1 cellular context compared by ENCODE assay signal in the genomic region with DNA sequence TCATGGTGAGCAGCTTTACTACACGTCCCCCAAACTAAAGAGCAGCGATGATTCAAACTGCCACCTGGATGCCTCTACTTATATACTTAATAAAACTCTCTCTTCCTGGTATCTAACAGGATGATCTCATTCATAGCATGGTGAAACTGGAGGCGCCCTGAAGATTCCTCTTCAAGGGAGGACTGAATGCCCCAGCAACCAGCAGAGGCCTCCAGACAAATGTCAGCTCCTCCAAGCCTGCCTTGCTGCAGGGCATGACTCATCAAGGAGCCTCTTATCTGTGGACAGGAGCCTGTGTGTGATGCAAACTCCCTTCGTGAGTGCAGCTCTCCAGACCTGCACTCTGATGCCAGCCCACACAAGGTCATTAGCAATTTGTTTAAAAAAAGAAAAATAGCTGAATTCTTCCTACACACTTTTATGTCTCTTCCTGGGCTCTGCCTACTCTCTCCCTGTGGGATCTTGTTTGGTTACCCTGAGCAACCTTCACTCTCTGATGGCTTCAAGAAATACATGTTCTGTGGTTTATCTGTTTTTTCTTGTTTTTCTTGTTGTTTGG.
TF ChIP-seq lines count a peak whose summit lies in the region.

No MANE protein-coding gene starts in this region.

TF ChIP-seq in K562, 482 proteins besides CTCF, POLR2A, EP300 and RAD21 (continued from another document and continues in another):
- no peak for TF ChIP-seq ZBTB9 (CRISPR knock-in tag; IDR thresholded peaks at IDR 0.05)
- TF ChIP-seq, protein P1, sequence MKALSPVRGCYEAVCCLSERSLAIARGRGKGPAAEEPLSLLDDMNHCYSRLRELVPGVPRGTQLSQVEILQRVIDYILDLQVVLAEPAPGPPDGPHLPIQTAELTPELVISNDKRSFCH (CRISPR knock-in tag; IDR thresholded peaks at IDR 0.05), result no peak
- TF ChIP-seq, protein P1 (tag; IDR thresholded peaks at IDR 0.05), result peak; percentile 51; the same call in 1 of the 2 replicates
- no peak for TF ChIP-seq ZNF561 (CRISPR knock-in tag; conservative IDR thresholded peaks at IDR 0.05)
- TF ChIP-seq ZNF77 (CRISPR knock-in tag; IDR thresholded peaks at IDR 0.05), result no peak
- TF ChIP-seq DIDO1 (tag; IDR thresholded peaks at IDR 0.05; ENCODE audit: low read depth), result no peak
- no peak for TF ChIP-seq RBM22 (IDR thresholded peaks at IDR 0.05; ENCODE audit: low read depth, low read length, poor library complexity, severe bottlenecking)
- no peak for TF ChIP-seq GTF2E2 (tag; IDR thresholded peaks at IDR 0.05)
- TF ChIP-seq, protein P2, sequence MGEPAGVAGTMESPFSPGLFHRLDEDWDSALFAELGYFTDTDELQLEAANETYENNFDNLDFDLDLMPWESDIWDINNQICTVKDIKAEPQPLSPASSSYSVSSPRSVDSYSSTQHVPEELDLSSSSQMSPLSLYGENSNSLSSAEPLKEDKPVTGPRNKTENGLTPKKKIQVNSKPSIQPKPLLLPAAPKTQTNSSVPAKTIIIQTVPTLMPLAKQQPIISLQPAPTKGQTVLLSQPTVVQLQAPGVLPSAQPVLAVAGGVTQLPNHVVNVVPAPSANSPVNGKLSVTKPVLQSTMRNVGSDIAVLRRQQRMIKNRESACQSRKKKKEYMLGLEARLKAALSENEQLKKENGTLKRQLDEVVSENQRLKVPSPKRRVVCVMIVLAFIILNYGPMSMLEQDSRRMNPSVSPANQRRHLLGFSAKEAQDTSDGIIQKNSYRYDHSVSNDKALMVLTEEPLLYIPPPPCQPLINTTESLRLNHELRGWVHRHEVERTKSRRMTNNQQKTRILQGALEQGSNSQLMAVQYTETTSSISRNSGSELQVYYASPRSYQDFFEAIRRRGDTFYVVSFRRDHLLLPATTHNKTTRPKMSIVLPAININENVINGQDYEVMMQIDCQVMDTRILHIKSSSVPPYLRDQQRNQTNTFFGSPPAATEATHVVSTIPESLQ (CRISPR knock-in tag; IDR thresholded peaks at IDR 0.05), result no peak
- TF ChIP-seq RB1 (IDR thresholded peaks at IDR 0.05; ENCODE audit: low read depth), result no peak
- TF ChIP-seq, protein P3, sequence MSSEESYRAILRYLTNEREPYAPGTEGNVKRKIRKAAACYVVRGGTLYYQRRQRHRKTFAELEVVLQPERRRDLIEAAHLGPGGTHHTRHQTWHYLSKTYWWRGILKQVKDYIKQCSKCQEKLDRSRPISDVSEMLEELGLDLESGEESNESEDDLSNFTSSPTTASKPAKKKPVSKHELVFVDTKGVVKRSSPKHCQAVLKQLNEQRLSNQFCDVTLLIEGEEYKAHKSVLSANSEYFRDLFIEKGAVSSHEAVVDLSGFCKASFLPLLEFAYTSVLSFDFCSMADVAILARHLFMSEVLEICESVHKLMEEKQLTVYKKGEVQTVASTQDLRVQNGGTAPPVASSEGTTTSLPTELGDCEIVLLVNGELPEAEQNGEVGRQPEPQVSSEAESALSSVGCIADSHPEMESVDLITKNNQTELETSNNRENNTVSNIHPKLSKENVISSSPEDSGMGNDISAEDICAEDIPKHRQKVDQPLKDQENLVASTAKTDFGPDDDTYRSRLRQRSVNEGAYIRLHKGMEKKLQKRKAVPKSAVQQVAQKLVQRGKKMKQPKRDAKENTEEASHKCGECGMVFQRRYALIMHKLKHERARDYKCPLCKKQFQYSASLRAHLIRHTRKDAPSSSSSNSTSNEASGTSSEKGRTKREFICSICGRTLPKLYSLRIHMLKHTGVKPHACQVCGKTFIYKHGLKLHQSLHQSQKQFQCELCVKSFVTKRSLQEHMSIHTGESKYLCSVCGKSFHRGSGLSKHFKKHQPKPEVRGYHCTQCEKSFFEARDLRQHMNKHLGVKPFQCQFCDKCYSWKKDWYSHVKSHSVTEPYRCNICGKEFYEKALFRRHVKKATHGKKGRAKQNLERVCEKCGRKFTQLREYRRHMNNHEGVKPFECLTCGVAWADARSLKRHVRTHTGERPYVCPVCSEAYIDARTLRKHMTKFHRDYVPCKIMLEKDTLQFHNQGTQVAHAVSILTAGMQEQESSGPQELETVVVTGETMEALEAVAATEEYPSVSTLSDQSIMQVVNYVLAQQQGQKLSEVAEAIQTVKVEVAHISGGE (CRISPR knock-in tag; IDR thresholded peaks at IDR 0.05), result peak in 1 of 3 experiments; percentile 67; a peak in 2 of 6 replicates
- TF ChIP-seq, protein P4, sequence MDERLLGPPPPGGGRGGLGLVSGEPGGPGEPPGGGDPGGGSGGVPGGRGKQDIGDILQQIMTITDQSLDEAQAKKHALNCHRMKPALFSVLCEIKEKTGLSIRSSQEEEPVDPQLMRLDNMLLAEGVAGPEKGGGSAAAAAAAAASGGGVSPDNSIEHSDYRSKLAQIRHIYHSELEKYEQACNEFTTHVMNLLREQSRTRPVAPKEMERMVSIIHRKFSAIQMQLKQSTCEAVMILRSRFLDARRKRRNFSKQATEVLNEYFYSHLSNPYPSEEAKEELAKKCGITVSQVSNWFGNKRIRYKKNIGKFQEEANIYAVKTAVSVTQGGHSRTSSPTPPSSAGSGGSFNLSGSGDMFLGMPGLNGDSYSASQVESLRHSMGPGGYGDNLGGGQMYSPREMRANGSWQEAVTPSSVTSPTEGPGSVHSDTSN (CRISPR knock-in tag; IDR thresholded peaks at IDR 0.05; ENCODE audit: low read depth), result no peak
- TF ChIP-seq, protein P4 (tag; conservative IDR thresholded peaks at IDR 0.05; ENCODE audit: low read depth), result peak; percentile 58
- TF ChIP-seq, protein P5, sequence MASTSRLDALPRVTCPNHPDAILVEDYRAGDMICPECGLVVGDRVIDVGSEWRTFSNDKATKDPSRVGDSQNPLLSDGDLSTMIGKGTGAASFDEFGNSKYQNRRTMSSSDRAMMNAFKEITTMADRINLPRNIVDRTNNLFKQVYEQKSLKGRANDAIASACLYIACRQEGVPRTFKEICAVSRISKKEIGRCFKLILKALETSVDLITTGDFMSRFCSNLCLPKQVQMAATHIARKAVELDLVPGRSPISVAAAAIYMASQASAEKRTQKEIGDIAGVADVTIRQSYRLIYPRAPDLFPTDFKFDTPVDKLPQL (IDR thresholded peaks at IDR 0.05; ENCODE audit: extremely low read depth, insufficient read length), result no peak
- TF ChIP-seq ZNF274 (IDR thresholded peaks at IDR 0.05; ENCODE audit: borderline replicate concordance, low read depth, low read length), result no peak
- TF ChIP-seq ZZZ3 (IDR thresholded peaks at IDR 0.05), result no peak
- no peak for TF ChIP-seq CAMTA2 (CRISPR knock-in tag; conservative IDR thresholded peaks at IDR 0.05)
- no peak for TF ChIP-seq ZNF655 (CRISPR knock-in tag; IDR thresholded peaks at IDR 0.05)
- no peak for TF ChIP-seq NR2C2 (CRISPR knock-in tag; IDR thresholded peaks at IDR 0.05)
- TF ChIP-seq NR2C2 (tag; IDR thresholded peaks at IDR 0.05), result peak; percentile 63
- TF ChIP-seq DACH1 (IDR thresholded peaks at IDR 0.05; ENCODE audit: partially characterized antibody), result peak; percentile 45
- peak; percentile 73; the same call in 1 of the 2 replicates for TF ChIP-seq MGA (IDR thresholded peaks at IDR 0.05)
- no peak; the same call in 1 of the 2 replicates for TF ChIP-seq NFRKB (IDR thresholded peaks at IDR 0.05; ENCODE audit: low read depth)
